27 cellular contexts compared by ENCODE assay signal in genomic region chr17:13871261-13871660, GRCh38.
"Had no signal": no experiment of that assay in that cellular context is flagged by ENCODE, and none has a peak within 500 bp of the region (broad histone marks: within the 10 kb centered on the region; RNA-seq: fewer than 3 reads in every experiment).

No MANE protein-coding gene starts in this region.

- H3K27me3 ChIP-seq: colonic mucosa, dorsolateral prefrontal cortex, esophagus muscularis mucosa, esophagus squamous epithelium, foreskin keratinocyte, gastrocnemius medialis, gastroesophageal sphincter, heart left ventricle, heart right ventricle had no signal

- H3K4me1 ChIP-seq: colonic mucosa, esophagus muscularis mucosa, esophagus squamous epithelium, foreskin keratinocyte, gastrocnemius medialis, gastroesophageal sphincter, heart left ventricle had no signal

- ATAC-seq: effector memory CD8-positive, alpha-beta T cell; esophagus mucosa; foreskin keratinocyte; gastrocnemius medialis; gastroesophageal sphincter; heart left ventricle; heart right ventricle had no signal

- H3K36me3 ChIP-seq: colonic mucosa, esophagus muscularis mucosa, esophagus squamous epithelium, gastrocnemius medialis, gastroesophageal sphincter, heart left ventricle, heart right ventricle had no signal

- DNase-seq: colonic mucosa; cortex of kidney; dermis blood vessel endothelial cell; dorsolateral prefrontal cortex; effector CD4-positive, alpha-beta T cell; effector CD8-positive, alpha-beta T cell; effector memory CD8-positive, alpha-beta T cell; endodermal cell; erythroblast; esophagus squamous epithelium; foreskin fibroblast; foreskin keratinocyte; foreskin melanocyte; gastrocnemius medialis; glutamatergic neuron; head of caudate nucleus; heart left ventricle; heart right ventricle had no signal

- H3K27ac ChIP-seq: colonic mucosa, coronary artery, dorsolateral prefrontal cortex, epithelial cell of prostate, esophagus muscularis mucosa, esophagus squamous epithelium, foreskin keratinocyte, gastrocnemius medialis, gastroesophageal sphincter, heart left ventricle, heart right ventricle had no signal

- H3K9me3 ChIP-seq: colonic mucosa, esophagus muscularis mucosa, gastrocnemius medialis had no signal

- H3K4me3 ChIP-seq: colonic mucosa, coronary artery, dorsolateral prefrontal cortex, esophagus muscularis mucosa, esophagus squamous epithelium, gastrocnemius medialis, gastroesophageal sphincter, heart left ventricle, heart right ventricle had no signal

- FAIRE-seq: colon, endometrium, endothelial cell of umbilical vein, frontal cortex had no signal
